In genomic region chr5:159971931-159972461, GRCh38 we compare ENCODE assay signal across 1 cellular context.
TF ChIP-seq lines count a peak whose summit lies in the region.

No MANE protein-coding gene starts in this region.

TF ChIP-seq in liver, 16 proteins besides CTCF, POLR2A, EP300 and RAD21 (continued from another document):
- TF ChIP-seq, protein P1, sequence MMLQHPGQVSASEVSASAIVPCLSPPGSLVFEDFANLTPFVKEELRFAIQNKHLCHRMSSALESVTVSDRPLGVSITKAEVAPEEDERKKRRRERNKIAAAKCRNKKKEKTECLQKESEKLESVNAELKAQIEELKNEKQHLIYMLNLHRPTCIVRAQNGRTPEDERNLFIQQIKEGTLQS (IDR thresholded peaks at IDR 0.05), result no peak
